In genomic region chr20:9204979-9205378, GRCh38 we compare ENCODE assay signal across 1 cellular context.
TF ChIP-seq lines count a peak whose summit lies in the region.

No MANE protein-coding gene starts in this region.

TF ChIP-seq in H1, 55 proteins besides CTCF, POLR2A, EP300 and RAD21:
- TF ChIP-seq, protein P1, sequence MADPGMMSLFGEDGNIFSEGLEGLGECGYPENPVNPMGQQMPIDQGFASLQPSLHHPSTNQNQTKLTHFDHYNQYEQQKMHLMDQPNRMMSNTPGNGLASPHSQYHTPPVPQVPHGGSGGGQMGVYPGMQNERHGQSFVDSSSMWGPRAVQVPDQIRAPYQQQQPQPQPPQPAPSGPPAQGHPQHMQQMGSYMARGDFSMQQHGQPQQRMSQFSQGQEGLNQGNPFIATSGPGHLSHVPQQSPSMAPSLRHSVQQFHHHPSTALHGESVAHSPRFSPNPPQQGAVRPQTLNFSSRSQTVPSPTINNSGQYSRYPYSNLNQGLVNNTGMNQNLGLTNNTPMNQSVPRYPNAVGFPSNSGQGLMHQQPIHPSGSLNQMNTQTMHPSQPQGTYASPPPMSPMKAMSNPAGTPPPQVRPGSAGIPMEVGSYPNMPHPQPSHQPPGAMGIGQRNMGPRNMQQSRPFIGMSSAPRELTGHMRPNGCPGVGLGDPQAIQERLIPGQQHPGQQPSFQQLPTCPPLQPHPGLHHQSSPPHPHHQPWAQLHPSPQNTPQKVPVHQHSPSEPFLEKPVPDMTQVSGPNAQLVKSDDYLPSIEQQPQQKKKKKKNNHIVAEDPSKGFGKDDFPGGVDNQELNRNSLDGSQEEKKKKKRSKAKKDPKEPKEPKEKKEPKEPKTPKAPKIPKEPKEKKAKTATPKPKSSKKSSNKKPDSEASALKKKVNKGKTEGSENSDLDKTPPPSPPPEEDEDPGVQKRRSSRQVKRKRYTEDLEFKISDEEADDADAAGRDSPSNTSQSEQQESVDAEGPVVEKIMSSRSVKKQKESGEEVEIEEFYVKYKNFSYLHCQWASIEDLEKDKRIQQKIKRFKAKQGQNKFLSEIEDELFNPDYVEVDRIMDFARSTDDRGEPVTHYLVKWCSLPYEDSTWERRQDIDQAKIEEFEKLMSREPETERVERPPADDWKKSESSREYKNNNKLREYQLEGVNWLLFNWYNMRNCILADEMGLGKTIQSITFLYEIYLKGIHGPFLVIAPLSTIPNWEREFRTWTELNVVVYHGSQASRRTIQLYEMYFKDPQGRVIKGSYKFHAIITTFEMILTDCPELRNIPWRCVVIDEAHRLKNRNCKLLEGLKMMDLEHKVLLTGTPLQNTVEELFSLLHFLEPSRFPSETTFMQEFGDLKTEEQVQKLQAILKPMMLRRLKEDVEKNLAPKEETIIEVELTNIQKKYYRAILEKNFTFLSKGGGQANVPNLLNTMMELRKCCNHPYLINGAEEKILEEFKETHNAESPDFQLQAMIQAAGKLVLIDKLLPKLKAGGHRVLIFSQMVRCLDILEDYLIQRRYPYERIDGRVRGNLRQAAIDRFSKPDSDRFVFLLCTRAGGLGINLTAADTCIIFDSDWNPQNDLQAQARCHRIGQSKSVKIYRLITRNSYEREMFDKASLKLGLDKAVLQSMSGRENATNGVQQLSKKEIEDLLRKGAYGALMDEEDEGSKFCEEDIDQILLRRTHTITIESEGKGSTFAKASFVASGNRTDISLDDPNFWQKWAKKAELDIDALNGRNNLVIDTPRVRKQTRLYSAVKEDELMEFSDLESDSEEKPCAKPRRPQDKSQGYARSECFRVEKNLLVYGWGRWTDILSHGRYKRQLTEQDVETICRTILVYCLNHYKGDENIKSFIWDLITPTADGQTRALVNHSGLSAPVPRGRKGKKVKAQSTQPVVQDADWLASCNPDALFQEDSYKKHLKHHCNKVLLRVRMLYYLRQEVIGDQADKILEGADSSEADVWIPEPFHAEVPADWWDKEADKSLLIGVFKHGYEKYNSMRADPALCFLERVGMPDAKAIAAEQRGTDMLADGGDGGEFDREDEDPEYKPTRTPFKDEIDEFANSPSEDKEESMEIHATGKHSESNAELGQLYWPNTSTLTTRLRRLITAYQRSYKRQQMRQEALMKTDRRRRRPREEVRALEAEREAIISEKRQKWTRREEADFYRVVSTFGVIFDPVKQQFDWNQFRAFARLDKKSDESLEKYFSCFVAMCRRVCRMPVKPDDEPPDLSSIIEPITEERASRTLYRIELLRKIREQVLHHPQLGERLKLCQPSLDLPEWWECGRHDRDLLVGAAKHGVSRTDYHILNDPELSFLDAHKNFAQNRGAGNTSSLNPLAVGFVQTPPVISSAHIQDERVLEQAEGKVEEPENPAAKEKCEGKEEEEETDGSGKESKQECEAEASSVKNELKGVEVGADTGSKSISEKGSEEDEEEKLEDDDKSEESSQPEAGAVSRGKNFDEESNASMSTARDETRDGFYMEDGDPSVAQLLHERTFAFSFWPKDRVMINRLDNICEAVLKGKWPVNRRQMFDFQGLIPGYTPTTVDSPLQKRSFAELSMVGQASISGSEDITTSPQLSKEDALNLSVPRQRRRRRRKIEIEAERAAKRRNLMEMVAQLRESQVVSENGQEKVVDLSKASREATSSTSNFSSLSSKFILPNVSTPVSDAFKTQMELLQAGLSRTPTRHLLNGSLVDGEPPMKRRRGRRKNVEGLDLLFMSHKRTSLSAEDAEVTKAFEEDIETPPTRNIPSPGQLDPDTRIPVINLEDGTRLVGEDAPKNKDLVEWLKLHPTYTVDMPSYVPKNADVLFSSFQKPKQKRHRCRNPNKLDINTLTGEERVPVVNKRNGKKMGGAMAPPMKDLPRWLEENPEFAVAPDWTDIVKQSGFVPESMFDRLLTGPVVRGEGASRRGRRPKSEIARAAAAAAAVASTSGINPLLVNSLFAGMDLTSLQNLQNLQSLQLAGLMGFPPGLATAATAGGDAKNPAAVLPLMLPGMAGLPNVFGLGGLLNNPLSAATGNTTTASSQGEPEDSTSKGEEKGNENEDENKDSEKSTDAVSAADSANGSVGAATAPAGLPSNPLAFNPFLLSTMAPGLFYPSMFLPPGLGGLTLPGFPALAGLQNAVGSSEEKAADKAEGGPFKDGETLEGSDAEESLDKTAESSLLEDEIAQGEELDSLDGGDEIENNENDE (IDR thresholded peaks at IDR 0.05; ENCODE audit: insufficient replicate concordance, low read length): no peak
- TF ChIP-seq TBP (IDR thresholded peaks at IDR 0.05; ENCODE audit: low read depth, low read length) (no peak), POU5F1 (IDR thresholded peaks at IDR 0.05; ENCODE audit: low read depth, low read length) (no peak), POLR2AphosphoS5 (IDR thresholded peaks at IDR 0.05; ENCODE audit: low read depth, low read length) (no peak), TEAD4 (IDR thresholded peaks at IDR 0.05; ENCODE audit: low read depth, low read length) (no peak), ASH2L (IDR thresholded peaks at IDR 0.05; ENCODE audit: low read length) (no peak)
- TF ChIP-seq, protein P2, sequence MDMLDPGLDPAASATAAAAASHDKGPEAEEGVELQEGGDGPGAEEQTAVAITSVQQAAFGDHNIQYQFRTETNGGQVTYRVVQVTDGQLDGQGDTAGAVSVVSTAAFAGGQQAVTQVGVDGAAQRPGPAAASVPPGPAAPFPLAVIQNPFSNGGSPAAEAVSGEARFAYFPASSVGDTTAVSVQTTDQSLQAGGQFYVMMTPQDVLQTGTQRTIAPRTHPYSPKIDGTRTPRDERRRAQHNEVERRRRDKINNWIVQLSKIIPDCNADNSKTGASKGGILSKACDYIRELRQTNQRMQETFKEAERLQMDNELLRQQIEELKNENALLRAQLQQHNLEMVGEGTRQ (IDR thresholded peaks at IDR 0.05; ENCODE audit: low read length): no peak
- TF ChIP-seq, protein P3, sequence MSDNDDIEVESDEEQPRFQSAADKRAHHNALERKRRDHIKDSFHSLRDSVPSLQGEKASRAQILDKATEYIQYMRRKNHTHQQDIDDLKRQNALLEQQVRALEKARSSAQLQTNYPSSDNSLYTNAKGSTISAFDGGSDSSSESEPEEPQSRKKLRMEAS (IDR thresholded peaks at IDR 0.05): no peak
- TF ChIP-seq, protein P4, sequence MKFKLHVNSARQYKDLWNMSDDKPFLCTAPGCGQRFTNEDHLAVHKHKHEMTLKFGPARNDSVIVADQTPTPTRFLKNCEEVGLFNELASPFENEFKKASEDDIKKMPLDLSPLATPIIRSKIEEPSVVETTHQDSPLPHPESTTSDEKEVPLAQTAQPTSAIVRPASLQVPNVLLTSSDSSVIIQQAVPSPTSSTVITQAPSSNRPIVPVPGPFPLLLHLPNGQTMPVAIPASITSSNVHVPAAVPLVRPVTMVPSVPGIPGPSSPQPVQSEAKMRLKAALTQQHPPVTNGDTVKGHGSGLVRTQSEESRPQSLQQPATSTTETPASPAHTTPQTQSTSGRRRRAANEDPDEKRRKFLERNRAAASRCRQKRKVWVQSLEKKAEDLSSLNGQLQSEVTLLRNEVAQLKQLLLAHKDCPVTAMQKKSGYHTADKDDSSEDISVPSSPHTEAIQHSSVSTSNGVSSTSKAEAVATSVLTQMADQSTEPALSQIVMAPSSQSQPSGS (IDR thresholded peaks at IDR 0.05; ENCODE audit: low read length): no peak
